Comparison of ENCODE assay signal across 1 cellular context in genomic region chr20:49156481-49156880, GRCh38.
TF ChIP-seq lines count a peak whose summit lies in the region.

No MANE protein-coding gene starts in this region.

TF ChIP-seq in GM23338, 12 proteins besides CTCF, POLR2A, EP300 and RAD21 (continued from another document):
- no peak for TF ChIP-seq POLR2AphosphoS5 (IDR thresholded peaks at IDR 0.05; ENCODE audit: low read depth)
- no peak for TF ChIP-seq ZNF462 (CRISPR knock-in tag; IDR thresholded peaks at IDR 0.05)
- no peak for TF ChIP-seq ZNF331 (CRISPR knock-in tag; IDR thresholded peaks at IDR 0.05; ENCODE audit: low read depth)
